13 cellular contexts compared by ENCODE assay signal in the genomic region with DNA sequence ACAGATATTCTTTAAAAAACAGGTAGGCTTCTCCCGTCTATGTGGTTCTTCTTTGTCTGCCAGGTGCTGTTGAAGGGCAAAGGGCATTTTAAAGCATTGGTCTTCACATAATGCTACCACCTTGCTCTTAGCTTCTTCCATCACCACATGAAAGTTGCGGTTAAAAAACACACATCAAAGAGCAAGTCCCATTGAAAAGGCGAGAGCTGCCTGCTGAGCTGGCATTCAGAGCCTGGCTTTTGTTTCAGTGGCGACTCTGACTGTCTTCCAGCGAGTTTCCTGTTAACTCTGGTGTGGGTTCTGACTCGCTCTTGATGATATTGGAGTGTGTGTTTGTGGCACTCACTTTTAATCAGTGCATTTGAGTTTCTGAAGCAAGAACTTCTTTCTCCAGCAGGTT.
DNase-seq lines count a peak whose midpoint lies in the region; ATAC-seq and TF ChIP-seq lines count a peak whose summit lies in the region.
"Had no signal": no experiment of that assay in that cellular context is flagged by ENCODE, and none has a peak within 500 bp of the region (broad histone marks: within the 10 kb centered on the region; RNA-seq: fewer than 3 reads in every experiment).

No MANE protein-coding gene starts in this region.

- DNase-seq in activated CD4-positive, alpha-beta T cell treated with anti-CD3 and anti-CD28 coated beads for 36 hours = peak; percentile 41
- DNase-seq in activated CD4-positive, alpha-beta T cell treated with anti-CD3 and anti-CD28 coated beads, Interleukin-2, amount 50 U/mL, for 4 hours = no peak
- DNase-seq in NCI-H510A (lab: John Stamatoyannopoulos, UW) (peak; percentile 43), immature natural killer cell (peak; percentile 8 to 25 (median 15)), gastrocnemius medialis (no peak), NOMO-1 treated with dmso at 0.1 percent for 144 hours (lab: John Stamatoyannopoulos, UW; ENCODE audit: unreplicated experiment) (no peak), sciatic nerve (ENCODE audit: low spot score) (no peak)
- DNase-seq: adrenal gland, heart left ventricle, HFFc6, NCI-H1930 had no signal

- POLR2A ChIA-PET in activated CD4-positive, alpha-beta T cell treated with anti-CD3 and anti-CD28 coated beads for 36 hours (lab: Charles Lee) = no interaction called here

- CTCF ChIA-PET in activated CD4-positive, alpha-beta T cell treated with anti-CD3 and anti-CD28 coated beads for 36 hours (lab: Charles Lee) = no interaction called here

- in situ Hi-C loops in gastrocnemius medialis (cut with MboI; ENCODE audit: low sequenced_read_pairs in 4 of 4) = no loop called here

- H3K4me3 ChIP-seq in gastrocnemius medialis = no peak overlapping the region
- H3K4me3 ChIP-seq: adrenal gland, heart left ventricle, SJSA1 had no signal

- intact Hi-C loops in activated CD4-positive, alpha-beta T cell treated with anti-CD3 and anti-CD28 coated beads for 36 hours (cut with DNase I, micrococcal nuclease) = loop anchor here in 1 of 2 experiments (10.0 kb wide), 1 partner anchor 1111 kb away; no protein-coding TSS in a partner anchor
- intact Hi-C loops in gastrocnemius medialis (cut with DNase I; ENCODE audit: low total_unique reads) (no loop called here), sciatic nerve (cut with DNase I) (no loop called here)

- ATAC-seq in activated CD4-positive, alpha-beta T cell treated with anti-CD3 and anti-CD28 coated beads for 36 hours = peak; percentile 72
- ATAC-seq in HG02759 (IDR thresholded peaks at IDR 0.05; ENCODE audit: unreplicated experiment) (peak; percentile 21), gastrocnemius medialis (no peak), sciatic nerve (no peak)
- ATAC-seq: heart left ventricle had no signal

- no peaks in the 10 kb centered on the region for H3K9me3 Mint-ChIP-seq in activated CD4-positive, alpha-beta T cell treated with anti-CD3 and anti-CD28 coated beads for 36 hours (ENCODE audit: low read depth)
- H3K9me3 Mint-ChIP-seq in immature natural killer cell = peaks cover 0 to 6% (median 0%) of the 10 kb centered on the region in 6 donors
- H3K9me3 Mint-ChIP-seq: HFFc6 had no signal

- no peak for TF ChIP-seq CTCF in gastrocnemius medialis (IDR thresholded peaks at IDR 0.05 in 4 of 5, conservative IDR thresholded peaks at IDR 0.05 in 1 of 5)

- peaks cover 16% of the 10 kb centered on the region for H3K4me1 Mint-ChIP-seq in activated CD4-positive, alpha-beta T cell treated with anti-CD3 and anti-CD28 coated beads for 36 hours
- peaks cover 0 to 7% of the 10 kb centered on the region in 2 donors for H3K4me1 Mint-ChIP-seq in immature natural killer cell

- H3K27ac ChIP-seq in gastrocnemius medialis = no peak overlapping the region
- H3K27ac ChIP-seq: adrenal gland, heart left ventricle, SJSA1 had no signal

- H3K9me3 ChIP-seq in gastrocnemius medialis = no peaks in the 10 kb centered on the region
- H3K9me3 ChIP-seq: adrenal gland, heart left ventricle, SJSA1 had no signal

- peaks cover 2% of the 10 kb centered on the region for H3K27me3 Mint-ChIP-seq in activated CD4-positive, alpha-beta T cell treated with anti-CD3 and anti-CD28 coated beads for 36 hours
- H3K27me3 Mint-ChIP-seq in immature natural killer cell (ENCODE audit: low read depth in 3 of 3) = peaks cover 0 to 2% (median 2%) of the 10 kb centered on the region in 3 donors

- H3K27me3 ChIP-seq in gastrocnemius medialis = no peaks in the 10 kb centered on the region
- H3K27me3 ChIP-seq: adrenal gland, heart left ventricle, SJSA1 had no signal

- no peaks in the 10 kb centered on the region for H3K36me3 Mint-ChIP-seq in activated CD4-positive, alpha-beta T cell treated with anti-CD3 and anti-CD28 coated beads for 36 hours (ENCODE audit: low read depth)
- H3K36me3 Mint-ChIP-seq in immature natural killer cell = no peaks in the 10 kb centered on the region

- no peak overlapping the region for H3K4me3 Mint-ChIP-seq in activated CD4-positive, alpha-beta T cell treated with anti-CD3 and anti-CD28 coated beads for 36 hours
- H3K4me3 Mint-ChIP-seq in immature natural killer cell = no peak overlapping the region
- H3K4me3 Mint-ChIP-seq: HFFc6 had no signal

- H3K36me3 ChIP-seq in gastrocnemius medialis = no peaks in the 10 kb centered on the region
- H3K36me3 ChIP-seq: adrenal gland, heart left ventricle, SJSA1 had no signal

- no peak overlapping the region for H3K27ac Mint-ChIP-seq in activated CD4-positive, alpha-beta T cell treated with anti-CD3 and anti-CD28 coated beads for 36 hours
- no peak overlapping the region for H3K27ac Mint-ChIP-seq in immature natural killer cell
- H3K27ac Mint-ChIP-seq: HFFc6 had no signal

- no peaks in the 10 kb centered on the region for H3K4me1 ChIP-seq in gastrocnemius medialis
- H3K4me1 ChIP-seq: adrenal gland, heart left ventricle, SJSA1 had no signal

- no peak for TF ChIP-seq POLR2A in gastrocnemius medialis (IDR thresholded peaks at IDR 0.05)

Comparison
In these comparisons a context has a peak if more than half of its experiments do, and no peak if none do; other contexts are left out.
1. DNase-seq: peak in activated CD4-positive, alpha-beta T cell treated with anti-CD3 and anti-CD28 coated beads for 36 hours (single experiment), NCI-H510A (single experiment) and immature natural killer cell (3 of 3); none in activated CD4-positive, alpha-beta T cell treated with anti-CD3 and anti-CD28 coated beads, Interleukin-2, amount 50 U/mL, for 4 hours (0 of 2), gastrocnemius medialis (0 of 2), NOMO-1 treated with dmso at 0.1 percent for 144 hours (single experiment) and sciatic nerve (single experiment).
2. ATAC-seq: peak in activated CD4-positive, alpha-beta T cell treated with anti-CD3 and anti-CD28 coated beads for 36 hours (single experiment) and HG02759 (single experiment); none in gastrocnemius medialis (0 of 2) and sciatic nerve (single experiment).